Comparison of ENCODE assay signal across 8 cellular contexts in genomic region chr1:45011837-45012638, GRCh38. TPM values are rescaled to one million over a fixed set of nuclear protein-coding genes. Genes with fewer than 3 reads are reported as not detected.
DNase-seq lines count a peak whose midpoint lies in the region; ATAC-seq and TF ChIP-seq lines count a peak whose summit lies in the region.

Gene UROD, plus strand, starts transcription at chr1:45012254. Its CDS starts 12 bp downstream, at chr1:45012266.

- POLR2A ChIA-PET in GM10248 (lab: Yijun Ruan, JAX), result interaction anchor here (0.8 to 2.8 kb wide), 6 partner anchors 26 to 509 kb away, joined by 3 to 24 read pairs (median 8); partner anchors contain the start of genes EIF2B3 and PRDX1

- H3K4ac ChIP-seq in trophoblast cell (ENCODE audit: low read depth, low read length), result no peak within 1 kb of the TSS

- H3K4me2 ChIP-seq in trophoblast cell (ENCODE audit: low read length), result peak within 1 kb of the TSS; percentile 89

- no peak for TF ChIP-seq EP300 in transverse colon (IDR thresholded peaks at IDR 0.05; ENCODE audit: low read depth)

- H3K4me3 ChIP-seq in adipocyte (ENCODE audit: low read length) (peak within 1 kb of the TSS; percentile 88), trophoblast cell (ENCODE audit: low read depth, low read length) (peak within 1 kb of the TSS; percentile 94), transverse colon (peak within 1 kb of the TSS; percentile 79 to 94 (median 86))

- H3K9ac ChIP-seq in adipocyte (ENCODE audit: low read length), result peak within 1 kb of the TSS; percentile 90
- peak within 1 kb of the TSS; percentile 83 for H3K9ac ChIP-seq in trophoblast cell (ENCODE audit: low read length)

- in situ Hi-C loops in transverse colon (cut with MboI; ENCODE audit: low pct_ligation_motif_present in 1 of 4, low pct_unique_long_range_greater_than_20kb in 1 of 4, low sequenced_read_pairs in 3 of 4), result loop anchor here (10.0 to 25.0 kb wide), 7 partner anchors 175 to 483 kb away; partner anchors contain the start of genes TESK2 (in 3 of the 4), BEST4 (in 1 of the 4), PTCH2 (in 1 of the 4) and RPS8 (in 1 of the 4)

- no peak within 1 kb of the TSS for H2AK5ac ChIP-seq in trophoblast cell (ENCODE audit: low read length)

- peak within 1 kb of the TSS; percentile 42 for H3K18ac ChIP-seq in trophoblast cell (ENCODE audit: low read length)

- peaks cover 6% of the 10 kb centered on the region for H3K79me2 ChIP-seq in trophoblast cell (ENCODE audit: control insufficient read depth, insufficient read depth, low read length, poor library complexity)

- H2AFZ ChIP-seq in trophoblast cell (ENCODE audit: insufficient read depth, low read length, poor library complexity), result peak within 1 kb of the TSS; percentile 82

- TF ChIP-seq CTCF in GM10248 (IDR thresholded peaks at IDR 0.05; ENCODE audit: control extremely low read depth, extremely low read depth, low read depth, missing control alignments) (no peak), transverse colon (IDR thresholded peaks at IDR 0.05) (no peak)

- intact Hi-C loops in cardiac septum (cut with DNase I), result loop anchor here (1.0 to 10.0 kb wide), 5 partner anchors 26 to 543 kb away; partner anchors contain the start of genes AKR1A1, EIF2B3, PLK3 and RNU5D-1
- intact Hi-C loops in transverse colon (cut with DNase I; ENCODE audit: low total_unique reads), result no loop called here

- H3K23ac ChIP-seq in trophoblast cell (ENCODE audit: low read length), result no peak within 1 kb of the TSS

- H2BK120ac ChIP-seq in trophoblast cell (ENCODE audit: insufficient read depth, low read length, poor library complexity), result peak within 1 kb of the TSS; percentile 54

- H3K14ac ChIP-seq in trophoblast cell (ENCODE audit: low read length), result peak within 1 kb of the TSS; percentile 63

- ATAC-seq in HG02759 (IDR thresholded peaks at IDR 0.05; ENCODE audit: unreplicated experiment), result peak; percentile 72

- H2BK12ac ChIP-seq in trophoblast cell (ENCODE audit: low read length), result peak within 1 kb of the TSS; percentile 1

- TF ChIP-seq POLR2A in transverse colon (IDR thresholded peaks at IDR 0.05), result peak; percentile 62

- peak; percentile 95 for DNase-seq in GM10248 (ENCODE audit: extremely low spot score)
- DNase-seq in NCI-H1417 (lab: John Stamatoyannopoulos, UW), result peak; percentile 91 to 95 (median 95)
- DNase-seq in T follicular helper cell (ENCODE audit: low read depth), result peak; percentile 85
- peak; percentile 98 for DNase-seq in adipocyte (ENCODE audit: low read depth)
- peak; percentile 94 for DNase-seq in cardiac septum (ENCODE audit: low spot score)
- DNase-seq in trophoblast cell, result peak; percentile 97 to 98
- peak; percentile 93 for DNase-seq in transverse colon

- H3K36me3 ChIP-seq in adipocyte (ENCODE audit: control insufficient read depth, insufficient read depth, low read length, severe bottlenecking) (peaks cover 41% of the 10 kb centered on the region), trophoblast cell (ENCODE audit: control insufficient read depth in 1 of 2, insufficient read depth in 2 of 2, low read length in 2 of 2) (peaks cover 37% of the 10 kb centered on the region in 2 experiments), transverse colon (peaks cover 0 to 20% (median 9%) of the 10 kb centered on the region in 4 donors)

- WGBS in trophoblast cell (ENCODE audit: extremely low coverage, insufficient coverage, insufficient read length), result no CpG with 5 or more reads among the region's 21 CpGs
- 1% methylated on average over 21 of the region's 21 CpGs; no CpG with 5 or more reads in 1 of the 2 donors for WGBS in transverse colon (ENCODE audit: low coverage in 1 of 2), 2 donors

- peak within 1 kb of the TSS; percentile 49 for H4K12ac ChIP-seq in trophoblast cell (ENCODE audit: low read depth, low read length)

- H3K4me1 ChIP-seq in adipocyte (ENCODE audit: control insufficient read depth, insufficient read depth, low read length) (peaks cover 30% of the 10 kb centered on the region), trophoblast cell (ENCODE audit: control insufficient read depth in 1 of 2, insufficient read depth in 2 of 2, low read length in 2 of 2) (peaks cover 8 to 11% of the 10 kb centered on the region in 2 experiments), transverse colon (peaks cover 18 to 39% (median 34%) of the 10 kb centered on the region in 4 donors)

- peak within 1 kb of the TSS; percentile 84 for H4K8ac ChIP-seq in trophoblast cell (ENCODE audit: low read depth, low read length)

- H4K91ac ChIP-seq in trophoblast cell (ENCODE audit: low read depth, low read length), result peak within 1 kb of the TSS; percentile 30

- peak within 1 kb of the TSS; percentile 21 for H3K27ac ChIP-seq in trophoblast cell (ENCODE audit: low read depth, low read length)
- H3K27ac ChIP-seq in transverse colon, result peak within 1 kb of the TSS; percentile 88 to 93 (median 91)

- H2BK5ac ChIP-seq in trophoblast cell (ENCODE audit: low read depth, low read length, poor library complexity), result peak within 1 kb of the TSS; percentile 29

- H3K9me3 ChIP-seq in adipocyte (ENCODE audit: control insufficient read depth, low read length) (no peaks in the 10 kb centered on the region), trophoblast cell (ENCODE audit: insufficient read depth, low read depth, low read length) (no peaks in the 10 kb centered on the region), transverse colon (no peaks in the 10 kb centered on the region)

- CTCF ChIA-PET in GM10248 (lab: Yijun Ruan, JAX), result interaction anchor here (0.7 to 11.4 kb wide), 23 partner anchors 9 to 479 kb away, joined by 3 to 188 read pairs (median 5); partner anchors contain the start of genes BTBD19, MUTYH, TESK2 and TOE1

- H3K27me3 ChIP-seq in adipocyte (replicated peaks; ENCODE audit: control insufficient read depth, insufficient read depth, low read length), result no peaks in the 10 kb centered on the region
- no peaks in the 10 kb centered on the region for H3K27me3 ChIP-seq in trophoblast cell (ENCODE audit: insufficient read depth, low read length)
- H3K27me3 ChIP-seq in transverse colon, result no peaks in the 10 kb centered on the region

- peaks cover 7% of the 10 kb centered on the region for H3K79me1 ChIP-seq in trophoblast cell (ENCODE audit: low read length)

RNA-seq across cellular contexts. Expression of gene UROD, which starts in this region (rescaled TPM):
- total RNA-seq in cardiac septum (70.3 TPM), transverse colon (10 to 100 TPM; 46.4 to 85.7 (median 63.9) TPM)
- 52.2 and 52.9 TPM in 2 replicates for polyA plus RNA-seq in trophoblast cell (2013)

Comparison
In these comparisons a context has a peak if more than half of its experiments do, and no peak if none do; other contexts are left out.
1. Peak in every context shown above with its lines: DNase-seq, ATAC-seq, H3K4me3 ChIP-seq and H3K27ac ChIP-seq.